27 cellular contexts compared by ENCODE assay signal in the genomic region with DNA sequence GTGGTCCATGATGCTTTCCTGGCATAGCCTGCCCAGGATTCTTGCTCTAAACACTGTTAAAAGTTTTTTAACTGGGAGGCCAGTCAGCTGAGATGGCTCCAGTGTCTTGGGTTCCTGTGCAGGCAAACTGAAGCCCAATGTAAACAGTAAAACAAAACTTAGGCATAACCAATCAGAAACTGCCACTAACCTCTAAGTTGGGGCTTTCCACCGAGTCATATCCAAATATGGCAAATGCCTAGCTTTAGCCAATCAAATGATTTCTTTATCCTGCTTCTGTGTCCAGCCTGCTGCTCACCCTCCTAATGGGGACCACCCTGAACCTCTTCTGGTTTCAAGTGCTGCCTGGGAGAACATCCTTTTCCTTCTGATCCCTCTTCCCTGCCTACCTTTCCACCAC.
"Had no signal": no experiment of that assay in that cellular context is flagged by ENCODE, and none has a peak within 500 bp of the region (broad histone marks: within the 10 kb centered on the region; RNA-seq: fewer than 3 reads in every experiment).

No MANE protein-coding gene starts in this region.

- H3K36me3 ChIP-seq: left lung, lower lobe of right lung, ovary, stomach, thyroid gland, transverse colon, upper lobe of left lung, vagina had no signal

- H3K27ac ChIP-seq: hepatocyte, left lung, lower lobe of right lung, ovary, skin epidermis, stomach, testis, thyroid gland, transverse colon, upper lobe of left lung, vagina had no signal

- H3K4me1 Mint-ChIP-seq: naive B cell, natural killer cell had no signal

- H3K4me3 Mint-ChIP-seq: naive B cell; natural killer cell; stimulated activated naive B cell treated with anti-CD40 and anti-IgM and Interleukin-4, amounts not matched to agents 10 μg/mL and 1 μg/mL and 100 μg/mL, for 72 hours had no signal

- H3K27me3 ChIP-seq: hepatocyte, left lung, ovary, testis, thyroid gland, transverse colon, upper lobe of left lung, vagina had no signal

- DNase-seq: kidney glomerular epithelial cell; left cardiac atrium; left lung; lower lobe of right lung; mammary epithelial cell; mesenchymal stem cell; naive B cell; natural killer cell; ovary; retina; right cardiac atrium; stimulated activated CD4-positive, alpha-beta T cell treated with anti-CD3 and anti-CD28 coated beads, Interleukin-12 subunit alpha, Interleukin-12 subunit beta, amount 100 ng/mL, for 4 hours; stimulated activated CD4-positive, alpha-beta T cell treated with anti-CD3 and anti-CD28 coated beads, Interleukin-15, amount 100 ng/mL, for 24 hours; stimulated activated CD4-positive, alpha-beta T cell treated with anti-CD3 and anti-CD28 coated beads, Interleukin-2, amount 100 ng/mL, for 24 hours; stimulated activated CD4-positive, alpha-beta T cell treated with anti-CD3 and anti-CD28 coated beads, Interleukin-4, amount 100 ng/mL, for 1 hour; stimulated activated naive B cell treated with anti-CD40 and anti-IgM and Interleukin-4, amounts not matched to agents 10 μg/mL and 1 μg/mL and 100 μg/mL, for 72 hours; stimulated activated naive CD8-positive, alpha-beta T cell treated with anti-CD3 and anti-CD28 coated beads, Interleukin-15, Interleukin-2, amounts not matched to agents 100 U/mL and 50 U/mL, for 24 hours; stomach; testis; thyroid gland; transverse colon; upper lobe of left lung had no signal

- ATAC-seq: left cardiac atrium; left lung; lower lobe of right lung; natural killer cell; right cardiac atrium; sciatic nerve; stimulated activated naive B cell treated with anti-CD40 and anti-IgM and Interleukin-4, amounts not matched to agents 10 μg/mL and 1 μg/mL and 100 μg/mL, for 72 hours; stimulated activated naive CD8-positive, alpha-beta T cell treated with anti-CD3 and anti-CD28 coated beads, Interleukin-15, Interleukin-2, amounts not matched to agents 100 U/mL and 50 U/mL, for 24 hours had no signal

- H3K4me1 ChIP-seq: left lung, lower lobe of right lung, stomach, testis, thyroid gland, transverse colon, upper lobe of left lung, vagina had no signal

- H3K9me3 ChIP-seq: left lung, lower lobe of right lung, ovary, stomach, testis, thyroid gland, transverse colon, upper lobe of left lung, vagina had no signal

- H3K9me3 Mint-ChIP-seq: stimulated activated naive B cell treated with anti-CD40 and anti-IgM and Interleukin-4, amounts not matched to agents 10 μg/mL and 1 μg/mL and 100 μg/mL, for 72 hours had no signal

- H3K36me3 Mint-ChIP-seq: naive B cell; natural killer cell; stimulated activated naive B cell treated with anti-CD40 and anti-IgM and Interleukin-4, amounts not matched to agents 10 μg/mL and 1 μg/mL and 100 μg/mL, for 72 hours had no signal

- H3K27ac Mint-ChIP-seq: natural killer cell; progenitor cell of endocrine pancreas; stimulated activated naive B cell treated with anti-CD40 and anti-IgM and Interleukin-4, amounts not matched to agents 10 μg/mL and 1 μg/mL and 100 μg/mL, for 72 hours had no signal

- H3K27me3 Mint-ChIP-seq: progenitor cell of endocrine pancreas had no signal

- H3K4me3 ChIP-seq: hepatocyte, left lung, lower lobe of right lung, ovary, skin epidermis, stomach, testis, thyroid gland, transverse colon, upper lobe of left lung, vagina had no signal
